ENCODE assay signal across 10 cellular contexts in genomic region chr7:74178632-74179031, GRCh38. TPM values are rescaled to one million over a fixed set of nuclear protein-coding genes. Genes with fewer than 3 reads are reported as not detected.
DNase-seq lines count a peak whose midpoint lies in the region; ATAC-seq and TF ChIP-seq lines count a peak whose summit lies in the region.
"Had no signal": no experiment of that assay in that cellular context is flagged by ENCODE, and none has a peak within 500 bp of the region (broad histone marks: within the 10 kb centered on the region; RNA-seq: fewer than 3 reads in every experiment).

No MANE protein-coding gene starts in this region.

- peaks cover 42% of the 10 kb centered on the region for H3K4me1 Mint-ChIP-seq in GM23338
- peaks cover 69% of the 10 kb centered on the region for H3K4me1 Mint-ChIP-seq in activated naive CD8-positive, alpha-beta T cell treated with anti-CD3 and anti-CD28 coated beads for 36 hours

- H3K4me3 Mint-ChIP-seq in GM23338 = no peak overlapping the region
- peak overlapping the region; percentile 59 for H3K4me3 Mint-ChIP-seq in activated naive CD8-positive, alpha-beta T cell treated with anti-CD3 and anti-CD28 coated beads for 36 hours

- peaks cover 3% of the 10 kb centered on the region for H3K27me3 Mint-ChIP-seq in GM23338 (ENCODE audit: insufficient read depth, low read depth, poor library complexity)
- H3K27me3 Mint-ChIP-seq in activated naive CD8-positive, alpha-beta T cell treated with anti-CD3 and anti-CD28 coated beads for 36 hours = no peaks in the 10 kb centered on the region

- intact Hi-C loops in left lung (cut with DNase I) = loop anchor here in 1 of 2 donors (10.0 kb wide), 1 partner anchor 104 kb away; no protein-coding TSS in a partner anchor

- H3K9me3 Mint-ChIP-seq in GM23338 = no peaks in the 10 kb centered on the region
- no peaks in the 10 kb centered on the region for H3K9me3 Mint-ChIP-seq in activated naive CD8-positive, alpha-beta T cell treated with anti-CD3 and anti-CD28 coated beads for 36 hours

- peaks cover 35% of the 10 kb centered on the region for H3K4me1 ChIP-seq in GM23338 (ENCODE audit: insufficient read depth)
- peaks cover 49 to 90% of the 10 kb centered on the region in 2 donors for H3K4me1 ChIP-seq in left lung
- peaks cover 78% of the 10 kb centered on the region for H3K4me1 ChIP-seq in suprapubic skin

- H3K9me2 ChIP-seq in GM23338 (ENCODE audit: insufficient read depth) = no peaks in the 10 kb centered on the region

- peaks cover 94% of the 10 kb centered on the region for H3K79me2 ChIP-seq in GM23338 (replicated peaks; ENCODE audit: insufficient read depth)

- peaks cover 78% of the 10 kb centered on the region for H4K20me1 ChIP-seq in GM23338 (replicated peaks; ENCODE audit: insufficient read depth)

- H3K4me3 ChIP-seq in GM23338 = no peak overlapping the region
- H3K4me3 ChIP-seq in left lung = no peak overlapping the region
- no peak overlapping the region for H3K4me3 ChIP-seq in suprapubic skin

- no peak for TF ChIP-seq EP300 in suprapubic skin (IDR thresholded peaks at IDR 0.05)

- DNase-seq in AG08395 (ENCODE audit: low spot score) = peak; percentile 51
- no peak for DNase-seq in GM23338 (ENCODE audit: low spot score)
- no peak for DNase-seq in activated naive CD8-positive, alpha-beta T cell treated with anti-CD3 and anti-CD28 coated beads for 36 hours
- no peak for DNase-seq in left lung
- no peak for DNase-seq in suprapubic skin (ENCODE audit: low spot score in 2 of 2)
- no peak for DNase-seq in NCI-H774 (lab: John Stamatoyannopoulos, UW)
- DNase-seq in stimulated activated naive CD4-positive, alpha-beta T cell (lab: John Stamatoyannopoulos, UW) = no peak
- DNase-seq: effector CD8-positive, alpha-beta T cell; NCI-H524 had no signal

- peaks cover 7% of the 10 kb centered on the region; the same call in 1 of the 2 replicates for H3K36me3 ChIP-seq in GM23338 (ENCODE audit: insufficient read depth)
- H3K36me3 ChIP-seq in left lung = peaks cover 0 to 19% of the 10 kb centered on the region in 2 donors
- H3K36me3 ChIP-seq in suprapubic skin = no peaks in the 10 kb centered on the region

- H3K27me3 ChIP-seq in GM23338 (ENCODE audit: insufficient read depth) = no peaks in the 10 kb centered on the region
- no peaks in the 10 kb centered on the region for H3K27me3 ChIP-seq in left lung
- H3K27me3 ChIP-seq in suprapubic skin = no peaks in the 10 kb centered on the region

- H3K4me2 ChIP-seq in GM23338 = 0 out of 2 replicates have a peak overlapping the region, but pooled peaks have one; percentile 23

- H3F3A ChIP-seq in GM23338 (replicated peaks; ENCODE audit: low read depth) = peaks cover 15% of the 10 kb centered on the region; the same call in 1 of the 2 replicates

- ATAC-seq in GM23338 = no peak
- ATAC-seq in left lung = no peak
- ATAC-seq in GM21390 (IDR thresholded peaks at IDR 0.05; ENCODE audit: unreplicated experiment) = no peak

- 26% methylated on average over 9 of the region's 9 CpGs for WGBS in suprapubic skin

- TF ChIP-seq CTCF in GM23338 (conservative IDR thresholded peaks at IDR 0.05; ENCODE audit: low read depth in 2 of 2) = no peak
- TF ChIP-seq CTCF in left lung (IDR thresholded peaks at IDR 0.05) = no peak
- TF ChIP-seq CTCF in suprapubic skin (IDR thresholded peaks at IDR 0.05) = no peak

- TF ChIP-seq POLR2A in suprapubic skin (IDR thresholded peaks at IDR 0.05) = no peak

- H3K27ac ChIP-seq in GM23338 (ENCODE audit: low read depth) (peak overlapping the region; percentile 69), left lung (peak overlapping the region; percentile 25 to 34), suprapubic skin (no peak overlapping the region)

- peaks cover 49% of the 10 kb centered on the region for H3K36me3 Mint-ChIP-seq in GM23338 (ENCODE audit: low read depth)
- H3K36me3 Mint-ChIP-seq in activated naive CD8-positive, alpha-beta T cell treated with anti-CD3 and anti-CD28 coated beads for 36 hours = peaks cover 54% of the 10 kb centered on the region

- no peak overlapping the region for H2AFZ ChIP-seq in GM23338

- H3K9me3 ChIP-seq in left lung (no peaks in the 10 kb centered on the region), suprapubic skin (no peaks in the 10 kb centered on the region)

- peak overlapping the region; percentile 79 for H3K27ac Mint-ChIP-seq in GM23338
- H3K27ac Mint-ChIP-seq in activated naive CD8-positive, alpha-beta T cell treated with anti-CD3 and anti-CD28 coated beads for 36 hours = peak overlapping the region; percentile 90

TF ChIP-seq in GM23338, 12 proteins besides CTCF, POLR2A, EP300 and RAD21:
- TF ChIP-seq REST (IDR thresholded peaks at IDR 0.05; ENCODE audit: unreplicated experiment) (no peak), POLR2AphosphoS5 (IDR thresholded peaks at IDR 0.05; ENCODE audit: low read depth) (no peak), JUNB (IDR thresholded peaks at IDR 0.05; ENCODE audit: unreplicated experiment) (no peak), CREB1 (CRISPR knock-in tag; IDR thresholded peaks at IDR 0.05; ENCODE audit: low read depth) (no peak), ZNF114 (CRISPR knock-in tag; IDR thresholded peaks at IDR 0.05) (no peak)

RNA-seq across cellular contexts. Expression of gene EIF4H, which starts 4.5 kb away (rescaled TPM):
- total RNA-seq in GM23338 (2014; rRNA removed; shearing (Covaris generic)) = 298 and 309 TPM in 2 replicates
- polyA plus RNA-seq in GM23338 (2016; fragmentation: Nextera tagmentation; extraction: Ambion mirVana) = 183 and 197 TPM in 2 replicates
- 100 to 1,000 TPM; 423 to 428 TPM for total RNA-seq in activated naive CD8-positive, alpha-beta T cell treated with anti-CD3 and anti-CD28 coated beads for 36 hours
- total RNA-seq in left lung (100 to 1,000 TPM; 203 to 259 TPM), suprapubic skin (100 to 1,000 TPM; 201 to 289 (median 243) TPM)

RNA-seq across cellular contexts. Expression of gene LAT2, which starts 31.2 kb away (rescaled TPM):
- total RNA-seq in GM23338 (2014; rRNA removed; shearing (Covaris generic)) = 0.08 TPM in 1 of 2 replicates, not detected in the other
- polyA plus RNA-seq in GM23338 (2016; fragmentation: Nextera tagmentation; extraction: Ambion mirVana) = 0.94 and 1.5 TPM in 2 replicates
- 1 to 10 TPM; 2.6 to 3.2 TPM for total RNA-seq in activated naive CD8-positive, alpha-beta T cell treated with anti-CD3 and anti-CD28 coated beads for 36 hours
- total RNA-seq in left lung (10 to 100 TPM; 17.1 to 64.7 TPM), suprapubic skin (1 to 10 TPM in 3 of 4 donors, under 1 TPM in 1; 0.57 to 4.3 (median 1.6) TPM)
